9 cellular contexts compared by ENCODE assay signal in genomic region chr7:80558116-80558515, GRCh38. TPM values are rescaled to one million over a fixed set of nuclear protein-coding genes. Genes with fewer than 3 reads are reported as not detected.
"Had no signal": no experiment of that assay in that cellular context is flagged by ENCODE, and none has a peak within 500 bp of the region (broad histone marks: within the 10 kb centered on the region; RNA-seq: fewer than 3 reads in every experiment).

No MANE protein-coding gene starts in this region.

- FAIRE-seq: G401.6, GM12878, GM12891, GM12892, GM18507, GM19239 had no signal

- DNase-seq: GDM1, GF-D8 had no signal

- H3K4me3 ChIP-seq: GM12878 had no signal

- ATAC-seq: GM12878 had no signal

RNA-seq across cellular contexts. Expression of gene GNAT3, which starts 46.3 kb away (rescaled TPM):
- total RNA-seq: G401 had no signal
